Comparison of ENCODE assay signal across 19 cellular contexts in genomic region chr16:12569061-12569460, GRCh38.
"Had no signal": no experiment of that assay in that cellular context is flagged by ENCODE, and none has a peak within 500 bp of the region (broad histone marks: within the 10 kb centered on the region; RNA-seq: fewer than 3 reads in every experiment).

No MANE protein-coding gene starts in this region.

- H3K27ac ChIP-seq: esophagus muscularis mucosa, gastroesophageal sphincter, heart left ventricle, neural progenitor cell, suprapubic skin, transverse colon, vagina had no signal

- DNase-seq: activated CD4-positive, alpha-beta T cell treated with anti-CD3 and anti-CD28 coated beads, Interleukin-2, amount 50 U/mL, for 4 hours; activated T-cell treated with anti-CD3 and anti-CD28 coated beads for 4 hours; dermis blood vessel endothelial cell; effector memory CD4-positive, alpha-beta T cell; heart left ventricle; kidney glomerular epithelial cell; left ventricle myocardium superior; naive thymus-derived CD4-positive, alpha-beta T cell; stimulated activated CD4-positive, alpha-beta T cell treated with anti-CD3 and anti-CD28 coated beads, Interleukin-2, amount 100 ng/mL, for 24 hours; transverse colon had no signal

- H3K4me1 Mint-ChIP-seq: neural progenitor cell had no signal

- H3K27ac Mint-ChIP-seq: progenitor cell of endocrine pancreas; stimulated activated naive CD8-positive, alpha-beta T cell treated with anti-CD3 and anti-CD28 coated beads, Interleukin-15, Interleukin-2, amounts not matched to agents 100 ng/mL and 50 ng/mL, for 24 hours had no signal

- H3K36me3 Mint-ChIP-seq: neural progenitor cell had no signal

- ATAC-seq: gastroesophageal sphincter; heart left ventricle; left ventricle myocardium superior; naive thymus-derived CD4-positive, alpha-beta T cell had no signal

- H3K4me3 Mint-ChIP-seq: activated naive CD8-positive, alpha-beta T cell; activated T-helper 1 cell treated with anti-CD3 and anti-CD28 coated beads, Interleukin-12 subunit alpha, Interleukin-12 subunit beta, Interleukin-2, Interleukin-4 antibody, amounts not matched to agents 30 ng/mL and 10 ng/mL and 1 ng/mL, durations not matched to agents 14 hours and 24 hours and 36 hours; naive thymus-derived CD4-positive, alpha-beta T cell; neural progenitor cell; stimulated activated naive CD8-positive, alpha-beta T cell treated with anti-CD3 and anti-CD28 coated beads, Interleukin-15, Interleukin-2, amounts not matched to agents 100 ng/mL and 50 ng/mL, for 24 hours had no signal

- H3K4me3 ChIP-seq: esophagus muscularis mucosa, gastroesophageal sphincter, heart left ventricle, neural progenitor cell, suprapubic skin, transverse colon, vagina had no signal

- H3K9me3 Mint-ChIP-seq: neural progenitor cell; stimulated activated naive CD8-positive, alpha-beta T cell treated with anti-CD3 and anti-CD28 coated beads, Interleukin-15, Interleukin-2, amounts not matched to agents 100 ng/mL and 50 ng/mL, for 24 hours had no signal
